Comparison of ENCODE assay signal across 10 cellular contexts in the genomic region with DNA sequence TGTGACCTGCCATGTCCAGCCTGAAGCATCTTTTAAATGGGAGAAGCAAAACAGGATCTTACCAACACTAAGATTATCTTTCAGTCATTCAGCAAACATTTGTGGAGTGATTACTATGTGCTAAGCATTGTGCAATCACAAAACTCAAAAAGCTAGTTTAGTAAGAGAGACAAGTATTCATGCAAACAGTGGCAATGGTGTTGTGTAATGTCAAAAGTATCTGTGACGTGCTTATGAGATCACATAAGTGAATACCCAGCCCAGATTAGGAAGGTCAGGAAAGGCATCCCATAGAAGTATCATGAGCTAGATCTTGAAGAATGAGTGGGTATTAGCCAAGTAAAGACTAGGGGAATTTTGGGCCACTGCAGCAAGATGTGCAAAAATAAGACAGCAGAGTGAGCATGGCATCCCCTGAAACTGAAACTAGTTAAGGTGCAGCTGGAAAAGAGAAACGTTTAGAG. TPM values are rescaled to one million over a fixed set of nuclear protein-coding genes. Genes with fewer than 3 reads are reported as not detected.
DNase-seq lines count a peak whose midpoint lies in the region; ATAC-seq, FAIRE-seq and TF ChIP-seq lines count a peak whose summit lies in the region.
"Had no signal": no experiment of that assay in that cellular context is flagged by ENCODE, and none has a peak within 500 bp of the region (broad histone marks: within the 10 kb centered on the region; RNA-seq: fewer than 3 reads in every experiment).

No MANE protein-coding gene starts in this region.

- in situ Hi-C loops in K562 (cut with MboI), result no loop called here

- ATAC-seq in HG03342 (IDR thresholded peaks at IDR 0.05; ENCODE audit: unreplicated experiment) (peak; percentile 27), K562 (no peak), upper lobe of left lung (ENCODE audit: low FRiP score in 2 of 2) (peak; percentile 37 to 70), GM18870 (IDR thresholded peaks at IDR 0.05; ENCODE audit: unreplicated experiment) (no peak)

- H3K4me1 ChIP-seq in K562 (replicated peaks in 1 of 2; ENCODE audit: control insufficient read depth in 2 of 2, insufficient read depth in 2 of 2, low read length in 2 of 2) (no peaks in the 10 kb centered on the region), upper lobe of left lung (peaks cover 0 to 9% (median 8%) of the 10 kb centered on the region in 4 donors)

- H3K9ac ChIP-seq in K562 (ENCODE audit: insufficient read depth in 1 of 2, low read depth in 2 of 2, low read length in 2 of 2), result no peak overlapping the region

- no peak for FAIRE-seq in K562 (lab: Jason Lieb, UNC)

- H3K9me3 ChIP-seq in K562 (replicated peaks; ENCODE audit: control insufficient read depth, insufficient read depth, low read depth, low read length), result no peaks in the 10 kb centered on the region
- no peaks in the 10 kb centered on the region for H3K9me3 ChIP-seq in upper lobe of left lung

- no peaks in the 10 kb centered on the region for H4K20me1 ChIP-seq in K562 (replicated peaks; ENCODE audit: control insufficient read depth, insufficient read depth, low read length)

- CTCF ChIA-PET in K562 (lab: Yijun Ruan, JAX; ENCODE audit: low intra/inter-chr PET ratio), result no interaction called here

- H3K9me3 Mint-ChIP-seq in activated naive CD4-positive, alpha-beta T cell treated with anti-CD3 and anti-CD28 coated beads, Interleukin-2, amount 50 U/mL, for 24 hours, result no peaks in the 10 kb centered on the region

- intact Hi-C loops in K562 (cut with micrococcal nuclease), result no loop called here

- DNase-seq in activated naive CD4-positive, alpha-beta T cell treated with Interleukin-2 at 50 U/mL for 16 hours, result no peak
- DNase-seq in K562 (ENCODE audit: extremely low read depth in 1 of 4, low spot score in 3 of 4), result no peak
- DNase-seq in upper lobe of left lung, result no peak
- no peak for DNase-seq in GM20000 (ENCODE audit: low spot score)
- DNase-seq in putamen (ENCODE audit: low spot score), result no peak
- DNase-seq: DMS 273 treated with DMSO at 0.1 percent for 48 hours; stimulated activated CD8-positive, alpha-beta memory T cell treated with anti-CD3 and anti-CD28 coated beads, Interleukin-4, amount 100 ng/mL, for 48 hours had no signal

- H3K9me1 ChIP-seq in K562 (ENCODE audit: control insufficient read depth, insufficient read depth, low read length), result no peaks in the 10 kb centered on the region

- H3K79me2 ChIP-seq in K562 (ENCODE audit: control insufficient read depth, insufficient read depth, low read length), result no peaks in the 10 kb centered on the region

- H3K27ac ChIP-seq in K562 (ENCODE audit: extremely low read depth, low read depth, low read length) (no peak overlapping the region), upper lobe of left lung (no peak overlapping the region)

- POLR2A ChIA-PET in K562 (lab: Yijun Ruan, JAX), result interaction anchor here (0.8 kb wide), 1 partner anchor 12 kb away, joined by 3 read pairs; no protein-coding TSS in a partner anchor

- no peak for TF ChIP-seq POLR2A in K562 (conservative IDR thresholded peaks at IDR 0.05)
- no peak for TF ChIP-seq POLR2A in upper lobe of left lung (IDR thresholded peaks at IDR 0.05)

- H3K27me3 Mint-ChIP-seq in activated naive CD4-positive, alpha-beta T cell treated with anti-CD3 and anti-CD28 coated beads, Interleukin-2, amount 50 U/mL, for 24 hours, result no peaks in the 10 kb centered on the region

- no peak overlapping the region for H3K4me2 ChIP-seq in K562 (ENCODE audit: insufficient read depth, low read length)

- TF ChIP-seq RAD21 in K562 (CRISPR knock-in tag; conservative IDR thresholded peaks at IDR 0.05 in 1 of 2, IDR thresholded peaks at IDR 0.05 in 1 of 2), result no peak

- peak overlapping the region; percentile 43 for H3K27ac Mint-ChIP-seq in activated naive CD4-positive, alpha-beta T cell treated with anti-CD3 and anti-CD28 coated beads, Interleukin-2, amount 50 U/mL, for 24 hours

- H3K27me3 ChIP-seq in K562 (ENCODE audit: control insufficient read depth in 2 of 2, insufficient read depth in 2 of 2, low read length in 2 of 2) (no peaks in the 10 kb centered on the region), upper lobe of left lung (no peaks in the 10 kb centered on the region)

- peaks cover 6% of the 10 kb centered on the region for H3K36me3 Mint-ChIP-seq in activated naive CD4-positive, alpha-beta T cell treated with anti-CD3 and anti-CD28 coated beads, Interleukin-2, amount 50 U/mL, for 24 hours

- TF ChIP-seq CTCF in K562 (IDR thresholded peaks at IDR 0.05 in 2 of 3, conservative IDR thresholded peaks at IDR 0.05 in 1 of 3; ENCODE audit: insufficient read depth in 2 of 3, low read depth in 1 of 3, low read length in 3 of 3) (no peak), upper lobe of left lung (IDR thresholded peaks at IDR 0.05) (peak in 1 of 6 experiments; percentile 7), GM20000 (IDR thresholded peaks at IDR 0.05; ENCODE audit: extremely low read depth, missing control alignments) (no peak)

- H2AFZ ChIP-seq in K562 (ENCODE audit: low read depth, low read length), result no peak overlapping the region

- TF ChIP-seq EP300 in K562 (IDR thresholded peaks at IDR 0.05; ENCODE audit: low read length), result no peak
- peak in 1 of 4 donors; percentile 93 for TF ChIP-seq EP300 in upper lobe of left lung (IDR thresholded peaks at IDR 0.05)

- peaks cover 39% of the 10 kb centered on the region for H3K4me1 Mint-ChIP-seq in activated naive CD4-positive, alpha-beta T cell treated with anti-CD3 and anti-CD28 coated beads, Interleukin-2, amount 50 U/mL, for 24 hours

- no peak overlapping the region for H3K4me3 Mint-ChIP-seq in activated naive CD4-positive, alpha-beta T cell treated with anti-CD3 and anti-CD28 coated beads, Interleukin-2, amount 50 U/mL, for 24 hours

- no peak overlapping the region for H3K4me3 ChIP-seq in K562
- H3K4me3 ChIP-seq in upper lobe of left lung, result no peak overlapping the region

- 51% methylated on average over 2 of the region's 2 CpGs for WGBS in K562 (ENCODE audit: insufficient coverage, low coverage, missing lambda C conversion rate)
- 30 to 35% methylated on average over 2 of the region's 2 CpGs for WGBS in upper lobe of left lung, 2 donors

- BruUV-seq in K562 (replicated peaks; lab: Mats Ljungman, UMichigan), result no TSS peak

- H3K36me3 ChIP-seq in K562 (ENCODE audit: control insufficient read depth, insufficient read depth, low read length), result peaks cover 27% of the 10 kb centered on the region; the same call in 1 of the 3 replicates
- H3K36me3 ChIP-seq in upper lobe of left lung, result peaks cover 3 to 17% (median 6%) of the 10 kb centered on the region in 4 donors

TF ChIP-seq in K562, 482 proteins besides CTCF, POLR2A, EP300 and RAD21 (continues in another document):
- TF ChIP-seq FIP1L1 (IDR thresholded peaks at IDR 0.05; ENCODE audit: low read depth, low read length, poor library complexity, severe bottlenecking), result no peak

RNA-seq across cellular contexts. Expression of a gene that starts 32.1 kb away (rescaled TPM):
- 16.8 and 69.9 TPM in 2 replicates for total RNA-seq in K562 (2011; cell fraction: chromatin; rRNA removed; ENCODE audit: low replicate concordance)
- 9.7 and 15.5 TPM in 2 replicates for total RNA-seq in K562 (2011; cell fraction: nucleolus; rRNA removed)
- total RNA-seq in K562 (2011; cell fraction: nucleoplasm; rRNA removed), result 37.0 and 70.5 TPM in 2 replicates
- total RNA-seq in K562 (2014; rRNA removed), result 34.5 and 36.0 TPM in 2 replicates
- total RNA-seq in K562 (2014; rRNA removed; fragmentation: Illumina TruSeq; extraction: Trizol), result 45.3 and 55.8 TPM in 2 replicates
- total RNA-seq in K562 (2015; rRNA removed; fragmentation: Illumina TruSeq; extraction: Trizol), result 47.9 and 51.8 TPM in 2 replicates
- total RNA-seq in K562 (2021), result 46.6 and 52.1 TPM in 2 replicates
- polyA plus RNA-seq in K562 (2011; rRNA removed), result 47.3 and 54.0 TPM in 2 replicates
- 28.3 and 50.2 TPM in 2 replicates for polyA plus RNA-seq in K562 (2011; cell fraction: cytosol; rRNA removed)
- 24.7 and 33.9 TPM in 2 replicates for polyA plus RNA-seq in K562 (2011; cell fraction: nucleus; rRNA removed)
- 36.4 and 92.2 TPM in 2 replicates for polyA plus RNA-seq in K562 (2012)
- polyA plus RNA-seq in K562 (2014; fragmentation: Illumina TruSeq; extraction: Trizol), result 62.6 and 78.8 TPM in 2 replicates
- 100 to 1,000 TPM; 118 to 152 TPM for polyA plus RNA-seq in K562 (2014; fragmentation: Nextera tagmentation; extraction: Ambion mirVana)
- 43.2 and 52.7 TPM in 2 replicates for polyA plus RNA-seq in K562 (2014; rRNA removed)
- 94.8 and 102 TPM in 2 replicates for polyA minus RNA-seq in K562 (2011; rRNA and poly(A)+ RNA removed)
- polyA minus RNA-seq in K562 (2011; cell fraction: cytosol; rRNA and poly(A)+ RNA removed), result 18.3 and 22.0 TPM in 2 replicates
- 10.4 and 24.3 TPM in 2 replicates for polyA minus RNA-seq in K562 (2011; cell fraction: nucleus; rRNA and poly(A)+ RNA removed)
- 100 to 1,000 TPM in 2 of 6 donors, 10 to 100 TPM in 4; 30.0 to 129 (median 72.9) TPM for total RNA-seq in upper lobe of left lung

RNA-seq across cellular contexts. Expression of a gene that starts 39.1 kb away (rescaled TPM):
- 2.5 and 7.3 TPM in 2 replicates for total RNA-seq in K562 (2011; cell fraction: chromatin; rRNA removed; ENCODE audit: low replicate concordance)
- 1.3 and 2.4 TPM in 2 replicates for total RNA-seq in K562 (2011; cell fraction: nucleolus; rRNA removed)
- total RNA-seq in K562 (2011; cell fraction: nucleoplasm; rRNA removed), result 4.3 and 6.6 TPM in 2 replicates
- total RNA-seq in K562 (2014; rRNA removed) (6.0 and 8.3 TPM in 2 replicates), K562 (2014; rRNA removed; fragmentation: Illumina TruSeq; extraction: Trizol) (9.1 and 9.6 TPM in 2 replicates), K562 (2015; rRNA removed; fragmentation: Illumina TruSeq; extraction: Trizol) (7.8 and 9.5 TPM in 2 replicates), K562 (2021) (5.0 and 6.6 TPM in 2 replicates), upper lobe of left lung (10 to 100 TPM; 11.5 to 49.7 (median 34.1) TPM)
- polyA plus RNA-seq in K562 (2011; rRNA removed) (6.8 and 8.7 TPM in 2 replicates), K562 (2014; fragmentation: Illumina TruSeq; extraction: Trizol) (9.9 and 10.5 TPM in 2 replicates), K562 (2014; fragmentation: Nextera tagmentation; extraction: Ambion mirVana) (1 to 10 TPM; 1.3 to 1.5 TPM), K562 (2014; rRNA removed) (5.1 and 6.0 TPM in 2 replicates)
- polyA plus RNA-seq in K562 (2011; cell fraction: cytosol; rRNA removed), result 2.9 and 4.4 TPM in 2 replicates
- 1.4 and 1.7 TPM in 2 replicates for polyA plus RNA-seq in K562 (2011; cell fraction: nucleus; rRNA removed)
- 6.9 and 16.9 TPM in 2 replicates for polyA plus RNA-seq in K562 (2012)
- polyA minus RNA-seq in K562 (2011; rRNA and poly(A)+ RNA removed), result 5.0 and 5.8 TPM in 2 replicates
- 2.4 and 3.2 TPM in 2 replicates for polyA minus RNA-seq in K562 (2011; cell fraction: cytosol; rRNA and poly(A)+ RNA removed)
- 1.5 and 2.7 TPM in 2 replicates for polyA minus RNA-seq in K562 (2011; cell fraction: nucleus; rRNA and poly(A)+ RNA removed)

Comparison
In these comparisons a context has a peak if more than half of its experiments do, and no peak if none do; other contexts are left out.
1. ATAC-seq: peak in HG03342 (single experiment) and upper lobe of left lung (2 of 2); none in K562 (single experiment) and GM18870 (single experiment).